Comparison of ENCODE assay signal across 21 cellular contexts in genomic region chr12:115942346-115942745, GRCh38.
"Had no signal": no experiment of that assay in that cellular context is flagged by ENCODE, and none has a peak within 500 bp of the region (broad histone marks: within the 10 kb centered on the region; RNA-seq: fewer than 3 reads in every experiment).

No MANE protein-coding gene starts in this region.

- H3K27me3 ChIP-seq: SJCRH30 had no signal

- H3K4me1 ChIP-seq: SJCRH30 had no signal

- ATAC-seq: Panc1, PC-3 had no signal

- DNase-seq: Kasumi-1; KG1; MM.1S; NCI-H1092 treated with DMSO at 0.1 percent for 48 hours; NCI-H1436; NCI-H187; NCI-H2029; NCI-H2081 treated with DMSO at 0.1 percent for 48 hours; NCI-H2171; NCI-H226; NCI-H446; NCI-H510A; NCI-H524 treated with DMSO at 0.1 percent for 48 hours; NCI-H69; NCI-H774; NK-92 treated with Interleukin-12 subunit alpha and Interleukin-12 subunit beta, amount 100 ng/mL, for 24 hours; PC-3; SHP77 treated with DMSO at 0.1 percent for 48 hours; SJCRH30 had no signal

- H3K36me3 ChIP-seq: SJCRH30 had no signal

- H3K27ac ChIP-seq: RWPE1, SJCRH30 had no signal

- H3K4me3 ChIP-seq: SJCRH30 had no signal

- H3K9me3 ChIP-seq: SJCRH30 had no signal
